ENCODE assay signal across 12 cellular contexts in the genomic region with DNA sequence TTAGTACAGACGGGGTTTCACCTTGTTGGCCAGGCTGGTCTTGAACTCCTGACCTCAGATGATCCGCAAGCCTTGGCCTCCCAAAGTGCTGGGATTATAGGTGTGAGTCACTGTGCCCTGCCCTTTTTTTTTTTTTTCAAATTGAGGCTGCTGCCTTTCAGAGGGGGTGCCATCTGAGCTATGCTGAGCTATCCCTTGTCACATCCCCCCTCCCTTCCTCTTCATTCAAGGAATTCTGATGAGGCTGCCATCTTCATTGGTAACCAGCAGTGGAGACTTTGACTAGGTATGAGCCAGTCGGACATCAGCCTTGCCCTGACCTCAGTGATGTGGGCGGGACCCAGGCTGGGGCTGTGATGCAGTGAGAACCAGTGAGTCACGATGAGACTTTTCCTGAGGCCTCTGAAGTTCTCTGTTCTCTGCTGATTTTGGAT. TPM values are rescaled to one million over a fixed set of nuclear protein-coding genes. Genes with fewer than 3 reads are reported as not detected.
DNase-seq lines count a peak whose midpoint lies in the region; ATAC-seq and TF ChIP-seq lines count a peak whose summit lies in the region.
"Had no signal": no experiment of that assay in that cellular context is flagged by ENCODE, and none has a peak within 500 bp of the region (broad histone marks: within the 10 kb centered on the region; RNA-seq: fewer than 3 reads in every experiment).

No MANE protein-coding gene starts in this region.

- no peak for DNase-seq in activated CD8-positive, alpha-beta memory T cell treated with anti-CD3 and anti-CD28 coated beads, Interleukin-2, amount 10 ng/mL, durations not matched to agents 7 days and 5 days
- no peak for DNase-seq in activated CD8-positive, alpha-beta memory T cell treated with anti-CD3 and anti-CD28 coated beads, Interleukin-2, amount 50 U/mL, for 4 hours
- DNase-seq in T1000 (lab: John Stamatoyannopoulos, UW) (peak; percentile 45), foreskin fibroblast (peak; percentile 91 to 96), SHP77 (lab: John Stamatoyannopoulos, UW) (no peak)
- peak in 1 of 2 donors; percentile 14 for DNase-seq in stimulated activated naive CD8-positive, alpha-beta T cell treated with anti-CD3 and anti-CD28 coated beads, Interleukin-15, amount 100 ng/mL, for 72 hours
- DNase-seq: activated B cell treated with CpG ODN at 0.5 μM for 24 hours; CD4-positive, CD25-positive, alpha-beta regulatory T cell; gastrocnemius medialis; Karpas-422 had no signal

- no peaks in the 10 kb centered on the region for H3K27me3 Mint-ChIP-seq in activated CD8-positive, alpha-beta memory T cell treated with anti-CD3 and anti-CD28 coated beads, Interleukin-2, amount 10 ng/mL, durations not matched to agents 7 days and 5 days
- no peaks in the 10 kb centered on the region for H3K27me3 Mint-ChIP-seq in stimulated activated naive CD8-positive, alpha-beta T cell treated with anti-CD3 and anti-CD28 coated beads, Interleukin-15, amount 100 ng/mL, for 72 hours
- H3K27me3 Mint-ChIP-seq: activated B cell treated with CpG ODN at 0.5 μM for 24 hours had no signal

- H3K9me3 Mint-ChIP-seq in activated CD8-positive, alpha-beta memory T cell treated with anti-CD3 and anti-CD28 coated beads, Interleukin-2, amount 10 ng/mL, durations not matched to agents 7 days and 5 days (ENCODE audit: low read depth) = peaks cover 3% of the 10 kb centered on the region
- H3K9me3 Mint-ChIP-seq in stimulated activated naive CD8-positive, alpha-beta T cell treated with anti-CD3 and anti-CD28 coated beads, Interleukin-15, amount 100 ng/mL, for 72 hours = peaks cover 0 to 7% of the 10 kb centered on the region in 2 donors
- H3K9me3 Mint-ChIP-seq: activated B cell treated with CpG ODN at 0.5 μM for 24 hours; CD4-positive, CD25-positive, alpha-beta regulatory T cell had no signal

- ATAC-seq in activated CD8-positive, alpha-beta memory T cell treated with anti-CD3 and anti-CD28 coated beads, Interleukin-2, amount 10 ng/mL, durations not matched to agents 7 days and 5 days = peak; percentile 68
- peak; percentile 64 for ATAC-seq in stimulated activated naive CD8-positive, alpha-beta T cell treated with anti-CD3 and anti-CD28 coated beads, Interleukin-15, amount 100 ng/mL, for 72 hours
- ATAC-seq in GM18907 (IDR thresholded peaks at IDR 0.05; ENCODE audit: unreplicated experiment) (no peak), GM21786 (IDR thresholded peaks at IDR 0.05; ENCODE audit: unreplicated experiment) (no peak)
- ATAC-seq: gastrocnemius medialis had no signal

- CTCF ChIA-PET in activated CD8-positive, alpha-beta memory T cell treated with anti-CD3 and anti-CD28 coated beads, Interleukin-2, amount 10 ng/mL, durations not matched to agents 7 days and 5 days (lab: Charles Lee) = interaction anchor here (1.1 to 1.8 kb wide), 2 partner anchors 44 to 49 kb away, joined by 3 to 7 read pairs; no protein-coding TSS in a partner anchor

- H3K36me3 Mint-ChIP-seq in activated CD8-positive, alpha-beta memory T cell treated with anti-CD3 and anti-CD28 coated beads, Interleukin-2, amount 10 ng/mL, durations not matched to agents 7 days and 5 days = peaks cover 11% of the 10 kb centered on the region
- H3K36me3 Mint-ChIP-seq: CD4-positive, CD25-positive, alpha-beta regulatory T cell had no signal

- H3K27ac Mint-ChIP-seq in activated CD8-positive, alpha-beta memory T cell treated with anti-CD3 and anti-CD28 coated beads, Interleukin-2, amount 10 ng/mL, durations not matched to agents 7 days and 5 days = peak overlapping the region; percentile 17
- H3K27ac Mint-ChIP-seq in stimulated activated naive CD8-positive, alpha-beta T cell treated with anti-CD3 and anti-CD28 coated beads, Interleukin-15, amount 100 ng/mL, for 72 hours = no peak overlapping the region
- H3K27ac Mint-ChIP-seq: activated B cell treated with CpG ODN at 0.5 μM for 24 hours; CD4-positive, CD25-positive, alpha-beta regulatory T cell had no signal

- no peak overlapping the region for H3K4me3 ChIP-seq in foreskin fibroblast (ENCODE audit: low read depth in 1 of 2, low read length in 2 of 2)
- H3K4me3 ChIP-seq: gastrocnemius medialis had no signal

- no peak for TF ChIP-seq CTCF in foreskin fibroblast (IDR thresholded peaks at IDR 0.05; ENCODE audit: low read depth, low read length)

- H3K4me3 Mint-ChIP-seq in activated CD8-positive, alpha-beta memory T cell treated with anti-CD3 and anti-CD28 coated beads, Interleukin-2, amount 10 ng/mL, durations not matched to agents 7 days and 5 days = no peak overlapping the region
- H3K4me3 Mint-ChIP-seq in stimulated activated naive CD8-positive, alpha-beta T cell treated with anti-CD3 and anti-CD28 coated beads, Interleukin-15, amount 100 ng/mL, for 72 hours = no peak overlapping the region
- H3K4me3 Mint-ChIP-seq: activated B cell treated with CpG ODN at 0.5 μM for 24 hours; CD4-positive, CD25-positive, alpha-beta regulatory T cell had no signal

- peaks cover 26% of the 10 kb centered on the region for H3K4me1 Mint-ChIP-seq in activated CD8-positive, alpha-beta memory T cell treated with anti-CD3 and anti-CD28 coated beads, Interleukin-2, amount 10 ng/mL, durations not matched to agents 7 days and 5 days
- H3K4me1 Mint-ChIP-seq in stimulated activated naive CD8-positive, alpha-beta T cell treated with anti-CD3 and anti-CD28 coated beads, Interleukin-15, amount 100 ng/mL, for 72 hours = peaks cover 24% of the 10 kb centered on the region

RNA-seq across cellular contexts. Expression of a gene that starts 24.4 kb away (rescaled TPM):
- 10 to 100 TPM in 1 of 2 experiments, 1 to 10 TPM in 1; 9.6 to 21.4 TPM for total RNA-seq in activated CD8-positive, alpha-beta memory T cell treated with anti-CD3 and anti-CD28 coated beads, Interleukin-2, amount 10 ng/mL, durations not matched to agents 7 days and 5 days

RNA-seq across cellular contexts. Expression of a gene that starts 28.8 kb away (rescaled TPM):
- total RNA-seq in activated CD8-positive, alpha-beta memory T cell treated with anti-CD3 and anti-CD28 coated beads, Interleukin-2, amount 10 ng/mL, durations not matched to agents 7 days and 5 days = 10 to 100 TPM; 13.3 to 19.1 TPM

Comparison
In these comparisons a context has a peak if more than half of its experiments do, and no peak if none do; other contexts are left out.
1. ATAC-seq: peak in activated CD8-positive, alpha-beta memory T cell treated with anti-CD3 and anti-CD28 coated beads, Interleukin-2, amount 10 ng/mL, durations not matched to agents 7 days and 5 days (single experiment) and stimulated activated naive CD8-positive, alpha-beta T cell treated with anti-CD3 and anti-CD28 coated beads, Interleukin-15, amount 100 ng/mL, for 72 hours (single experiment); none in GM18907 (single experiment) and GM21786 (single experiment).
2. DNase-seq: peak in T1000 (single experiment) and foreskin fibroblast (2 of 2); none in activated CD8-positive, alpha-beta memory T cell treated with anti-CD3 and anti-CD28 coated beads, Interleukin-2, amount 10 ng/mL, durations not matched to agents 7 days and 5 days (single experiment), activated CD8-positive, alpha-beta memory T cell treated with anti-CD3 and anti-CD28 coated beads, Interleukin-2, amount 50 U/mL, for 4 hours (single experiment) and SHP77 (0 of 2).